24 cellular contexts compared by ENCODE assay signal in the genomic region with DNA sequence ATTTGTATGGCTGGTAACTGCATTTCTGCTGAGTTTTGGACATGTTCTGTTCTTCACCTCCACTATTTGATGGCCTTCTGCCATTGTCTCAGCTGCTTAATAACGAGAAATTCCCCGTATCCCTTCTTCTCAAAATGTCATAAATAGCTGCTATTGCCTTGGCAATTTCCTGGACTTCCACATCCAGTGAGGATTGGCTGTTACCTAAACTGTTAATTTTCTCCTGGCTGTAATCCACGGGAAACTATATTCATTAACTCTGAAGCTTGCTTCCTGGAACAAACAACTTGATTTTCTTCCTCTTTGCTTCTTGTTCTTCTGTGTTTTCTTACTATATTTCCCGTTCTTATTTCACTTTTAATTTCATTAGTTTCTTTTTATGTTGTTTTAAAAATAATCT.
DNase-seq lines count a peak whose midpoint lies in the region; ATAC-seq, FAIRE-seq and TF ChIP-seq lines count a peak whose summit lies in the region.
"Had no signal": no experiment of that assay in that cellular context is flagged by ENCODE, and none has a peak within 500 bp of the region (broad histone marks: within the 10 kb centered on the region; RNA-seq: fewer than 3 reads in every experiment).

No MANE protein-coding gene starts in this region.

- H3K27me3 ChIP-seq in body of pancreas: no peaks in the 10 kb centered on the region
- no peaks in the 10 kb centered on the region for H3K27me3 ChIP-seq in small intestine (ENCODE audit: control insufficient read depth in 2 of 2, insufficient read depth in 2 of 2, low read length in 2 of 2)
- H3K27me3 ChIP-seq: Peyer's patch, upper lobe of right lung had no signal

- no peaks in the 10 kb centered on the region for H3K36me3 ChIP-seq in body of pancreas (replicated peaks in 1 of 2; ENCODE audit: insufficient read depth in 1 of 2, low read depth in 2 of 2)
- no peaks in the 10 kb centered on the region for H3K36me3 ChIP-seq in small intestine (ENCODE audit: control insufficient read depth in 2 of 2, insufficient read depth in 2 of 2, low read length in 2 of 2)
- H3K36me3 ChIP-seq: Peyer's patch, prostate gland, upper lobe of right lung had no signal

- FAIRE-seq in small intestine (lab: Jason Lieb, UNC): peak; percentile 61

- WGBS in body of pancreas, 2 donors: 3 to 5% methylated on average over 4 of the region's 4 CpGs
- 7 to 15% (median 15%) methylated on average over 4 of the region's 4 CpGs for whole genome bisulfite sequencing in small intestine, 3 donors

- H3K27ac ChIP-seq in body of pancreas: peak overlapping the region in 3 of 4 donors; percentile 23 to 74 (median 41)
- no peak overlapping the region for H3K27ac ChIP-seq in small intestine (ENCODE audit: low read depth in 1 of 2, low read length in 1 of 2)
- H3K27ac ChIP-seq: Peyer's patch, prostate gland, upper lobe of right lung had no signal

- peak; percentile 5 for DNase-seq in NCI-H146 (lab: John Stamatoyannopoulos, UW)
- no peak for DNase-seq in NCI-H146 treated with DMSO at 0.1 percent for 48 hours (lab: John Stamatoyannopoulos, UW; ENCODE audit: unreplicated experiment)
- peak in 2 of 4 donors; percentile 8 to 19 for DNase-seq in body of pancreas
- DNase-seq in left colon: no peak
- DNase-seq in small intestine: peak; percentile 30
- DNase-seq in HuH-7 (ENCODE audit: low spot score): no peak
- DNase-seq in NCI-H345 (lab: John Stamatoyannopoulos, UW): no peak
- DNase-seq in activated CD8-positive, alpha-beta memory T cell treated with anti-CD3 and anti-CD28 coated beads, Interleukin-2, amount 50 U/mL, for 48 hours: no peak
- DNase-seq: activated CD8-positive, alpha-beta T cell treated with anti-CD3 and anti-CD28 coated beads for 36 hours; activated effector memory CD4-positive, alpha-beta T cell treated with Interleukin-2 at 50 U/mL for 16 hours; activated naive CD8-positive, alpha-beta T cell treated with anti-CD3 and anti-CD28 coated beads, Interleukin-2, amount 10 ng/mL, durations not matched to agents 7 days and 5 days; activated T-cell treated with anti-CD3 and anti-CD28 coated beads for 4 hours; COR-L47; DND-41; effector CD4-positive, alpha-beta T cell; H9; left ventricle myocardium superior; NCI-H446 treated with DMSO at 0.1 percent for 48 hours; NK-92 treated with Interleukin-12 subunit alpha and Interleukin-12 subunit beta, amount 100 ng/mL, for 24 hours; Peyer's patch; SIG-M5; upper lobe of right lung had no signal

- TF ChIP-seq CTCF in body of pancreas (IDR thresholded peaks at IDR 0.05): no peak

- ATAC-seq in body of pancreas: peak; percentile 80
- peak; percentile 83 for ATAC-seq in left colon
- ATAC-seq: activated CD8-positive, alpha-beta T cell treated with anti-CD3 and anti-CD28 coated beads for 36 hours; esophagus mucosa; left ventricle myocardium superior; upper lobe of right lung had no signal

- H3K4me1 ChIP-seq in body of pancreas (peaks cover 22% of the 10 kb centered on the region), small intestine (ENCODE audit: control insufficient read depth in 2 of 2, insufficient read depth in 1 of 2, low read depth in 1 of 2, low read length in 1 of 2) (no peaks in the 10 kb centered on the region)
- H3K4me1 ChIP-seq: prostate gland had no signal

- H3K4me3 ChIP-seq in body of pancreas (no peak overlapping the region), small intestine (ENCODE audit: low read depth in 1 of 2, low read length in 2 of 2) (no peak overlapping the region)
- H3K4me3 ChIP-seq: Peyer's patch, prostate gland, upper lobe of right lung had no signal

- intact Hi-C loops in body of pancreas (cut with DNase I) (no loop called here), left colon (cut with DNase I, micrococcal nuclease) (no loop called here)

- H3K9me3 ChIP-seq in body of pancreas (no peaks in the 10 kb centered on the region), small intestine (ENCODE audit: control insufficient read depth, low read depth) (no peaks in the 10 kb centered on the region)
- H3K9me3 ChIP-seq: Peyer's patch, prostate gland, upper lobe of right lung had no signal

- TF ChIP-seq POLR2A in body of pancreas (IDR thresholded peaks at IDR 0.05): no peak

Comparison
In these comparisons a context has a peak if more than half of its experiments do, and no peak if none do; other contexts are left out.
1. DNase-seq: peak in NCI-H146 (single experiment) and small intestine (single experiment); none in NCI-H146 treated with DMSO at 0.1 percent for 48 hours (single experiment), left colon (0 of 2), HuH-7 (single experiment), NCI-H345 (single experiment) and activated CD8-positive, alpha-beta memory T cell treated with anti-CD3 and anti-CD28 coated beads, Interleukin-2, amount 50 U/mL, for 48 hours (single experiment).
2. H3K27ac ChIP-seq: peak in body of pancreas (3 of 4); none in small intestine (0 of 2).